In the genomic region with DNA sequence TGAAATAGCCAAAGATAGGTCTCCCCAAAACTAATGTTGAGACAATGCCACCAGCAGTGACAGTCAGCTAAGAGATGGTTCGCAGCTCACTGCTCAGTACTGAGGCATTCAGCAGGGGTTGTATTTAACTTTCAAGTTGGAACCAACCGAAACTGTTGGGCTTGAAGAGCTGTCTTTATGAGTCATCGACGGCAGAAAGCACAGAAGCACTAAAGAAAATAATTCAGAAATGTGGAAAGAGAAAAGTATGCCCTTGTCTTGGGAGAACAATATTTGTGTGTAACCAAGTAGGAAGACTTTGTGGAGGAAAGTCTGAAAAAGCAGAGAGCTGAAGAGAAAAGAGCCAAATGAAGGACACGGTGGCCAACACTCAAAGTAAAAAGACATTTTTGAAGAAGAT, we compare ENCODE assay signal across 2 cellular contexts.
A peak's percentile ranks its signal among the peaks of the same experiment; 100 is the strongest.
TF ChIP-seq lines count a peak whose summit lies in the region.

No MANE protein-coding gene starts in this region.

TF ChIP-seq in HepG2, 621 proteins besides CTCF, POLR2A, EP300 and RAD21:
- no peak for TF ChIP-seq ZNF674 (CRISPR knock-in tag; IDR thresholded peaks at IDR 0.05; ENCODE audit: low read depth)
- no peak for TF ChIP-seq ZBTB42 (CRISPR knock-in tag; IDR thresholded peaks at IDR 0.05)
- TF ChIP-seq, protein P1, sequence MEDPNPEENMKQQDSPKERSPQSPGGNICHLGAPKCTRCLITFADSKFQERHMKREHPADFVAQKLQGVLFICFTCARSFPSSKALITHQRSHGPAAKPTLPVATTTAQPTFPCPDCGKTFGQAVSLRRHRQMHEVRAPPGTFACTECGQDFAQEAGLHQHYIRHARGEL (CRISPR knock-in tag; IDR thresholded peaks at IDR 0.05): no peak
- TF ChIP-seq HNF4A (CRISPR knock-in tag; IDR thresholded peaks at IDR 0.05): no peak
- peak; percentile 42; the same call in 1 of the 2 replicates for TF ChIP-seq FOSL2 (CRISPR knock-in tag; IDR thresholded peaks at IDR 0.05)

TF ChIP-seq in K562, 482 proteins besides CTCF, POLR2A, EP300 and RAD21:
- TF ChIP-seq, protein P2, sequence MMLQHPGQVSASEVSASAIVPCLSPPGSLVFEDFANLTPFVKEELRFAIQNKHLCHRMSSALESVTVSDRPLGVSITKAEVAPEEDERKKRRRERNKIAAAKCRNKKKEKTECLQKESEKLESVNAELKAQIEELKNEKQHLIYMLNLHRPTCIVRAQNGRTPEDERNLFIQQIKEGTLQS (IDR thresholded peaks at IDR 0.05): 0 out of 2 replicates have a peak, but pooled peaks have one; percentile 10
- TF ChIP-seq, protein P2 (CRISPR knock-in tag; conservative IDR thresholded peaks at IDR 0.05): no peak
- no peak for TF ChIP-seq ATF7 (IDR thresholded peaks at IDR 0.05)
TF ChIP-seq in K562: peak in this region for 1.
